14 cellular contexts compared by ENCODE assay signal in the genomic region with DNA sequence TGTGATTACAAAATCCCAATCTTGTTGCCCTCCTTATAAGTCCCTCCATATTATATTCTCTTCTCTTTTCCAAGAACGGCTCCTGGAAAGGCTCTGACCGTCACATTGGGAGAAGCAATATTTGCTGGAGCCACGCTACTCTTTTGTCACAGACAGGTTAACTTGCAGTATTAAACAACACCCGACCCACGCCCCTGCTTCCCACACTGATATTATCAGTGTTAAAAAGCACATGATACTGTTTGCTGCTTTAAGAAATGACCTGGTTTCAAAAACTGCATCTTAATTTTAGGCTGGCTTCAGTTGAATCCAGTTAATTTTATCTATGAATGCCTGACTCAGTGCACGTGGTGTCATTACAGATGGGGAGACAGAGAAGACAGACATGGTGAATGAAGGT. TPM values are rescaled to one million over a fixed set of nuclear protein-coding genes. Genes with fewer than 3 reads are reported as not detected.
DNase-seq lines count a peak whose midpoint lies in the region; ATAC-seq, FAIRE-seq and TF ChIP-seq lines count a peak whose summit lies in the region.
"Had no signal": no experiment of that assay in that cellular context is flagged by ENCODE, and none has a peak within 500 bp of the region (broad histone marks: within the 10 kb centered on the region; RNA-seq: fewer than 3 reads in every experiment).

No MANE protein-coding gene starts in this region.

- TF ChIP-seq POLR2A in upper lobe of left lung (IDR thresholded peaks at IDR 0.05): no peak

- H3K27ac ChIP-seq in heart right ventricle (peak overlapping the region in 9 of 10 donors; percentile 89 to 99 (median 96)), lung (ENCODE audit: low read depth in 1 of 2, low read length in 1 of 2) (no peak overlapping the region), upper lobe of left lung (peak overlapping the region; percentile 33 to 96 (median 95)), tibial artery (no peak overlapping the region)
- H3K27ac ChIP-seq: pancreas had no signal

- WGBS in heart right ventricle, 2 donors: 51 to 57% methylated on average over 6 of the region's 6 CpGs
- WGBS in lung, 2 donors: 22 to 44% methylated on average over 6 of the region's 6 CpGs
- 43 to 51% methylated on average over 6 of the region's 6 CpGs for WGBS in upper lobe of left lung, 2 donors

- DNase-seq in heart right ventricle (no peak), Right ventricle myocardium inferior (ENCODE audit: missing footprints) (no peak), lung (ENCODE audit: low spot score) (no peak), upper lobe of left lung (no peak), tibial artery (no peak), D721Med (ENCODE audit: insufficient read length, low spot score) (no peak), WTC11 (ENCODE audit: low spot score) (no peak)
- DNase-seq in activated CD4-positive, alpha-beta memory T cell treated with anti-CD3 and anti-CD28 coated beads, Interleukin-2, amount 10 ng/mL, durations not matched to agents 7 days and 5 days: no peak
- DNase-seq: BE2C; islet precursor cell; NCI-H1694; pancreas; stimulated activated CD4-positive, alpha-beta T cell treated with anti-CD3 and anti-CD28 coated beads, Interleukin-4, amount 100 ng/mL, for 1 hour; testis had no signal

- TF ChIP-seq EP300 in upper lobe of left lung (IDR thresholded peaks at IDR 0.05): no peak

- H3K36me3 Mint-ChIP-seq in activated CD4-positive, alpha-beta memory T cell treated with anti-CD3 and anti-CD28 coated beads, Interleukin-2, amount 10 ng/mL, durations not matched to agents 7 days and 5 days (ENCODE audit: low read depth): peaks cover 69% of the 10 kb centered on the region
- no peaks in the 10 kb centered on the region for H3K36me3 Mint-ChIP-seq in WTC11

- POLR2A ChIA-PET in activated CD4-positive, alpha-beta memory T cell treated with anti-CD3 and anti-CD28 coated beads, Interleukin-2, amount 10 ng/mL, durations not matched to agents 7 days and 5 days (lab: Charles Lee): interaction anchor here (1.0 to 5.8 kb wide), 4 partner anchors 19 to 46 kb away, joined by 3 to 196 read pairs (median 10); no protein-coding TSS in a partner anchor
- POLR2A ChIA-PET in WTC11 (lab: Charles Lee): no interaction called here

- intact Hi-C loops in heart right ventricle (cut with DNase I): loop anchor here in 2 of 10 donors (5.0 to 10.0 kb wide), 2 partner anchors 58 to 60 kb away; no protein-coding TSS in a partner anchor
- intact Hi-C loops in Right ventricle myocardium inferior (cut with DNase I): no loop called here
- intact Hi-C loops in tibial artery (cut with DNase I; ENCODE audit: low total_unique reads): no loop called here

- H3K4me3 Mint-ChIP-seq in activated CD4-positive, alpha-beta memory T cell treated with anti-CD3 and anti-CD28 coated beads, Interleukin-2, amount 10 ng/mL, durations not matched to agents 7 days and 5 days: peak overlapping the region; percentile 98
- H3K4me3 Mint-ChIP-seq in WTC11: no peak overlapping the region

- ATAC-seq in heart right ventricle (no peak), Right ventricle myocardium inferior (no peak), lung (ENCODE audit: insufficient read depth, low FRiP score) (no peak), upper lobe of left lung (ENCODE audit: low FRiP score in 2 of 2) (no peak), WTC11 (no peak)
- ATAC-seq: pancreas had no signal

- no peak for FAIRE-seq in D721Med (lab: Jason Lieb, UNC)
- FAIRE-seq: pancreas had no signal

- H3K4me1 ChIP-seq in heart right ventricle (peaks cover 0 to 82% (median 27%) of the 10 kb centered on the region in 9 donors), lung (ENCODE audit: control insufficient read depth in 2 of 2, insufficient read depth in 2 of 2, low read length in 2 of 2) (peaks cover 3 to 14% of the 10 kb centered on the region in 2 donors), upper lobe of left lung (peaks cover 11 to 58% (median 39%) of the 10 kb centered on the region in 4 donors), tibial artery (peaks cover 0 to 35% (median 26%) of the 10 kb centered on the region in 4 donors)
- H3K4me1 ChIP-seq: BE2C had no signal

- H3K27ac Mint-ChIP-seq in activated CD4-positive, alpha-beta memory T cell treated with anti-CD3 and anti-CD28 coated beads, Interleukin-2, amount 10 ng/mL, durations not matched to agents 7 days and 5 days: peak overlapping the region; percentile 97
- no peak overlapping the region for H3K27ac Mint-ChIP-seq in WTC11

- CTCF ChIA-PET in activated CD4-positive, alpha-beta memory T cell treated with anti-CD3 and anti-CD28 coated beads, Interleukin-2, amount 10 ng/mL, durations not matched to agents 7 days and 5 days (lab: Charles Lee): interaction anchor here (0.9 kb wide), 1 partner anchor 36 kb away, joined by 3 read pairs; no protein-coding TSS in a partner anchor
- CTCF ChIA-PET in WTC11 (lab: Charles Lee): interaction anchor here (0.7 kb wide), 1 partner anchor 80 kb away, joined by 3 read pairs; no protein-coding TSS in a partner anchor

- peaks cover 4% of the 10 kb centered on the region for H3K27me3 Mint-ChIP-seq in activated CD4-positive, alpha-beta memory T cell treated with anti-CD3 and anti-CD28 coated beads, Interleukin-2, amount 10 ng/mL, durations not matched to agents 7 days and 5 days
- H3K27me3 Mint-ChIP-seq in WTC11 (ENCODE audit: low read depth): peaks cover 73% of the 10 kb centered on the region

- H3K4me3 ChIP-seq in heart right ventricle (peak overlapping the region in 8 of 10 donors; percentile 72 to 92 (median 87)), lung (peak overlapping the region; percentile 10), upper lobe of left lung (peak overlapping the region in 3 of 4 donors; percentile 58 to 71 (median 64)), tibial artery (no peak overlapping the region)
- H3K4me3 ChIP-seq: testis had no signal

- no peaks in the 10 kb centered on the region for H3K9me3 Mint-ChIP-seq in activated CD4-positive, alpha-beta memory T cell treated with anti-CD3 and anti-CD28 coated beads, Interleukin-2, amount 10 ng/mL, durations not matched to agents 7 days and 5 days
- no peaks in the 10 kb centered on the region for H3K9me3 Mint-ChIP-seq in WTC11

- TF ChIP-seq CTCF in heart right ventricle (IDR thresholded peaks at IDR 0.05) (no peak), lung (IDR thresholded peaks at IDR 0.05; ENCODE audit: control extremely low read depth, extremely low read depth) (no peak), upper lobe of left lung (IDR thresholded peaks at IDR 0.05) (no peak), tibial artery (IDR thresholded peaks at IDR 0.05) (no peak), D721Med (IDR thresholded peaks at IDR 0.05; ENCODE audit: insufficient read depth, missing control alignments) (no peak), WTC11 (IDR thresholded peaks at IDR 0.05) (no peak)

- H3K9me3 ChIP-seq in heart right ventricle (no peaks in the 10 kb centered on the region), lung (ENCODE audit: control insufficient read depth in 2 of 2, insufficient read depth in 1 of 2, low read length in 1 of 2) (peaks cover 0 to 2% of the 10 kb centered on the region in 2 donors), upper lobe of left lung (no peaks in the 10 kb centered on the region), tibial artery (no peaks in the 10 kb centered on the region)
- H3K9me3 ChIP-seq: BE2C, pancreas, testis had no signal

- peaks cover 65% of the 10 kb centered on the region for H3K4me1 Mint-ChIP-seq in activated CD4-positive, alpha-beta memory T cell treated with anti-CD3 and anti-CD28 coated beads, Interleukin-2, amount 10 ng/mL, durations not matched to agents 7 days and 5 days
- H3K4me1 Mint-ChIP-seq in WTC11: peaks cover 17% of the 10 kb centered on the region

- H3K36me3 ChIP-seq in heart right ventricle (peaks cover 0 to 28% (median 0%) of the 10 kb centered on the region in 9 donors), lung (ENCODE audit: control insufficient read depth in 2 of 2, insufficient read depth in 2 of 2, low read length in 2 of 2) (no peaks in the 10 kb centered on the region), upper lobe of left lung (no peaks in the 10 kb centered on the region), tibial artery (no peaks in the 10 kb centered on the region)
- H3K36me3 ChIP-seq: BE2C, pancreas had no signal

- H3K27me3 ChIP-seq in heart right ventricle (peaks cover 0 to 10% (median 0%) of the 10 kb centered on the region in 7 donors), lung (ENCODE audit: control insufficient read depth, insufficient read depth) (no peaks in the 10 kb centered on the region), upper lobe of left lung (peaks cover 0 to 12% (median 0%) of the 10 kb centered on the region in 4 donors), tibial artery (peaks cover 0 to 31% of the 10 kb centered on the region in 2 donors)
- H3K27me3 ChIP-seq: testis had no signal

TF ChIP-seq in WTC11, 78 proteins besides CTCF, POLR2A, EP300 and RAD21 (continues in another document):
- no peak for TF ChIP-seq TP53 (CRISPR knock-in tag; IDR thresholded peaks at IDR 0.05)
- TF ChIP-seq SP1 (CRISPR knock-in tag; conservative IDR thresholded peaks at IDR 0.05): no peak
- TF ChIP-seq ZNF423 (CRISPR knock-in tag; IDR thresholded peaks at IDR 0.05): no peak
- no peak for TF ChIP-seq JUN (CRISPR knock-in tag; IDR thresholded peaks at IDR 0.05)
- no peak for TF ChIP-seq USF1 (CRISPR knock-in tag; IDR thresholded peaks at IDR 0.05)

RNA-seq across cellular contexts. Expression of gene FLI1, which starts 3.1 kb away (rescaled TPM):
- total RNA-seq in heart right ventricle (10 to 100 TPM; 11.7 to 33.3 (median 17.2) TPM), Right ventricle myocardium inferior (18.3 TPM), lung (10 to 100 TPM; 41.6 to 59.2 TPM), upper lobe of left lung (10 to 100 TPM; 36.3 to 80.1 (median 54.4) TPM), WTC11 (2021) (0.39 to 0.63 TPM (median 0.44 TPM) in 3 replicates)
- polyA plus RNA-seq in heart right ventricle (10 to 100 TPM; 11.4 to 12.1 TPM), lung (10 to 100 TPM; 19.4 to 26.4 TPM)
- total RNA-seq in activated CD4-positive, alpha-beta memory T cell treated with anti-CD3 and anti-CD28 coated beads, Interleukin-2, amount 10 ng/mL, durations not matched to agents 7 days and 5 days: 100 to 1,000 TPM; 133 to 139 TPM

Comparison
In these comparisons a context has a peak if more than half of its experiments do, and no peak if none do; other contexts are left out.
1. H3K27ac ChIP-seq: peak in heart right ventricle (9 of 10) and upper lobe of left lung (4 of 4); none in lung (0 of 2) and tibial artery (0 of 2).
2. H3K4me3 ChIP-seq: peak in heart right ventricle (8 of 10), lung (single experiment) and upper lobe of left lung (3 of 4); none in tibial artery (0 of 2).